Comparison of ENCODE assay signal across 18 cellular contexts in the genomic region with DNA sequence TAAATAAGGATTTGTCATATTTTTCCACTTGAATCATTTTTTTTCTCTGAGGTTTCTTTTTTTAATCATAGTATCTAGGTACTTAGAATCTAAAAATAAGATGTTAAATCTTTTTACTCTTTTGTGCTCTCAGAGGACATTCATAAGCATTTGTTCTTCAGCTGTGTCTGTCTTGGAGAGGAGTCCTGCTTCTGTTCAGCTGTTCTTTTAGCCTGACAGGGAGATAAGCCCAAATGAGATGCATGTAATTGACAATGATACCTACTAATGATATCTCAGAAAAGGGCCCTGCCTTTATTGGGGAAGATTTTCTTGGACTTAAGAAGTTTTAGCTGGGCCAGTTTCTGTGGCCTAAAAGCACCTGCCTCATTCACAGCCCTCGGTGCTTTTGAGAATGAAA.
"Had no signal": no experiment of that assay in that cellular context is flagged by ENCODE, and none has a peak within 500 bp of the region (broad histone marks: within the 10 kb centered on the region; RNA-seq: fewer than 3 reads in every experiment).

No MANE protein-coding gene starts in this region.

- ATAC-seq: SK-N-SH treated with all-trans-retinoic acid at 6 μM for 48 hours had no signal

- DNase-seq: IMR-90, Kasumi-1, KG1, MM.1S, NCI-H1092 treated with DMSO at 0.1 percent for 48 hours, NCI-H1436, NCI-H187, NCI-H2029, NCI-H2081 treated with DMSO at 0.1 percent for 48 hours, NCI-H2171, NCI-H345, NCI-H446 treated with DMSO at 0.1 percent for 48 hours, NCI-H510A treated with DMSO at 0.1 percent for 48 hours, NCI-H526, Right ventricle myocardium superior, RPMI8226, SIG-M5 had no signal
